ENCODE assay signal across 8 cellular contexts in genomic region chr11:24496728-24497396, GRCh38. TPM values are rescaled to one million over a fixed set of nuclear protein-coding genes. Genes with fewer than 3 reads are reported as not detected.
DNase-seq lines count a peak whose midpoint lies in the region; ATAC-seq and TF ChIP-seq lines count a peak whose summit lies in the region.

TSS of gene LUZP2 (plus strand) at chr11:24497053.

- H3K27ac ChIP-seq in substantia nigra (ENCODE audit: low read depth, low read length, poor library complexity, severe bottlenecking): peak within 1 kb of the TSS; percentile 38

- H3K36me3 Mint-ChIP-seq in MCF 10A (ENCODE audit: insufficient read depth, unreplicated experiment): no peaks in the 10 kb centered on the region
- no peaks in the 10 kb centered on the region for H3K36me3 Mint-ChIP-seq in activated T-helper 2 cell treated with anti-CD3 and anti-CD28 coated beads, Interferon-gamma antibody, Interleukin-2, Interleukin-4, amounts not matched to agents 10 μg/mL and 5 μg/mL and 100 μg/mL, durations not matched to agents 14 hours and 24 hours and 36 hours (ENCODE audit: low read depth)

- no peak for TF ChIP-seq POLR2A in lower leg skin (IDR thresholded peaks at IDR 0.05)

- DNase-seq in NCI-H82 (lab: John Stamatoyannopoulos, UW) (peak; percentile 54), NCI-H82 treated with DMSO at 0.1 percent for 48 hours (lab: John Stamatoyannopoulos, UW; ENCODE audit: unreplicated experiment) (no peak), MCF 10A (ENCODE audit: unreplicated experiment) (no peak), islet precursor cell (peak; percentile 86), substantia nigra (lab: John Stamatoyannopoulos, UW) (peak in 35 of 49 donors; percentile 7 to 71 (median 29)), lower leg skin (ENCODE audit: low spot score in 2 of 2) (no peak)
- DNase-seq in activated T-helper 2 cell treated with anti-CD3 and anti-CD28 coated beads, Interferon-gamma antibody, Interleukin-2, Interleukin-4, amounts not matched to agents 10 μg/mL and 5 μg/mL and 100 μg/mL, durations not matched to agents 14 hours and 24 hours and 36 hours (ENCODE audit: low spot score): no peak

- 1% methylated on average over 35 to 40 of the region's 60 CpGs for WGBS in lower leg skin, 2 donors

- peaks cover 7% of the 10 kb centered on the region for H3K4me1 Mint-ChIP-seq in MCF 10A (ENCODE audit: insufficient read depth, unreplicated experiment)
- no peaks in the 10 kb centered on the region for H3K4me1 Mint-ChIP-seq in activated T-helper 2 cell treated with anti-CD3 and anti-CD28 coated beads, Interferon-gamma antibody, Interleukin-2, Interleukin-4, amounts not matched to agents 10 μg/mL and 5 μg/mL and 100 μg/mL, durations not matched to agents 14 hours and 24 hours and 36 hours (ENCODE audit: low read depth)

- no peaks in the 10 kb centered on the region for H3K9me3 Mint-ChIP-seq in MCF 10A (ENCODE audit: unreplicated experiment)
- no peaks in the 10 kb centered on the region for H3K9me3 Mint-ChIP-seq in activated T-helper 2 cell treated with anti-CD3 and anti-CD28 coated beads, Interferon-gamma antibody, Interleukin-2, Interleukin-4, amounts not matched to agents 10 μg/mL and 5 μg/mL and 100 μg/mL, durations not matched to agents 14 hours and 24 hours and 36 hours

- H3K4me3 ChIP-seq in lower leg skin (ENCODE audit: low read depth, poor library complexity, severe bottlenecking): no peak within 1 kb of the TSS

- peaks cover 100% of the 10 kb centered on the region for H3K27me3 Mint-ChIP-seq in MCF 10A (ENCODE audit: insufficient read depth, unreplicated experiment)
- H3K27me3 Mint-ChIP-seq in activated T-helper 2 cell treated with anti-CD3 and anti-CD28 coated beads, Interferon-gamma antibody, Interleukin-2, Interleukin-4, amounts not matched to agents 10 μg/mL and 5 μg/mL and 100 μg/mL, durations not matched to agents 14 hours and 24 hours and 36 hours (ENCODE audit: low read depth): peaks cover 5% of the 10 kb centered on the region

- TF ChIP-seq CTCF in MCF 10A (IDR thresholded peaks at IDR 0.05; ENCODE audit: unreplicated experiment): no peak
- no peak for TF ChIP-seq CTCF in lower leg skin (IDR thresholded peaks at IDR 0.05)

- no peak within 1 kb of the TSS for H3K27ac Mint-ChIP-seq in MCF 10A (ENCODE audit: low read depth, unreplicated experiment)
- no peak within 1 kb of the TSS for H3K27ac Mint-ChIP-seq in activated T-helper 2 cell treated with anti-CD3 and anti-CD28 coated beads, Interferon-gamma antibody, Interleukin-2, Interleukin-4, amounts not matched to agents 10 μg/mL and 5 μg/mL and 100 μg/mL, durations not matched to agents 14 hours and 24 hours and 36 hours

- POLR2A ChIA-PET in MCF 10A (lab: Yijun Ruan, JAX): no interaction called here

- BruUV-seq in MCF 10A (replicated peaks; lab: Mats Ljungman, UMichigan): no TSS peak

- CTCF ChIA-PET in MCF 10A (lab: Yijun Ruan, JAX): no interaction called here

- intact Hi-C loops in MCF 10A (cut with micrococcal nuclease): no loop called here
- intact Hi-C loops in lower leg skin (cut with DNase I; ENCODE audit: low total_unique reads): no loop called here
- intact Hi-C loops in activated T-helper 2 cell treated with anti-CD3 and anti-CD28 coated beads, Interferon-gamma antibody, Interleukin-2, Interleukin-4, amounts not matched to agents 10 μg/mL and 5 μg/mL and 100 μg/mL, durations not matched to agents 14 hours and 24 hours and 36 hours (cut with micrococcal nuclease): no loop called here

- no peak for ATAC-seq in GM19395 (IDR thresholded peaks at IDR 0.05; ENCODE audit: unreplicated experiment)

- peak within 1 kb of the TSS; percentile 48 for H3K4me3 Mint-ChIP-seq in MCF 10A (ENCODE audit: unreplicated experiment)
- no peak within 1 kb of the TSS for H3K4me3 Mint-ChIP-seq in activated T-helper 2 cell treated with anti-CD3 and anti-CD28 coated beads, Interferon-gamma antibody, Interleukin-2, Interleukin-4, amounts not matched to agents 10 μg/mL and 5 μg/mL and 100 μg/mL, durations not matched to agents 14 hours and 24 hours and 36 hours (ENCODE audit: low read depth)

RNA-seq across cellular contexts. Expression of gene LUZP2, which starts in this region (rescaled TPM):
- total RNA-seq in MCF 10A (2022) (not detected in 2 replicates), lower leg skin (under 1 TPM in 3 of 4 donors, not detected in 1; 0.04 to 0.62 (median 0.11) TPM)
- not detected in 2 replicates for total RNA-seq in activated T-helper 2 cell treated with anti-CD3 and anti-CD28 coated beads, Interferon-gamma antibody, Interleukin-2, Interleukin-4, amounts not matched to agents 10 μg/mL and 5 μg/mL and 100 μg/mL, durations not matched to agents 14 hours and 24 hours and 36 hours

Comparison
In these comparisons a context has a peak if more than half of its experiments do, and no peak if none do; other contexts are left out.
1. DNase-seq: peak in NCI-H82 (single experiment), islet precursor cell (single experiment) and substantia nigra (35 of 49); none in NCI-H82 treated with DMSO at 0.1 percent for 48 hours (single experiment), MCF 10A (single experiment), lower leg skin (0 of 2) and activated T-helper 2 cell treated with anti-CD3 and anti-CD28 coated beads, Interferon-gamma antibody, Interleukin-2, Interleukin-4, amounts not matched to agents 10 μg/mL and 5 μg/mL and 100 μg/mL, durations not matched to agents 14 hours and 24 hours and 36 hours (single experiment).